In the genomic region with DNA sequence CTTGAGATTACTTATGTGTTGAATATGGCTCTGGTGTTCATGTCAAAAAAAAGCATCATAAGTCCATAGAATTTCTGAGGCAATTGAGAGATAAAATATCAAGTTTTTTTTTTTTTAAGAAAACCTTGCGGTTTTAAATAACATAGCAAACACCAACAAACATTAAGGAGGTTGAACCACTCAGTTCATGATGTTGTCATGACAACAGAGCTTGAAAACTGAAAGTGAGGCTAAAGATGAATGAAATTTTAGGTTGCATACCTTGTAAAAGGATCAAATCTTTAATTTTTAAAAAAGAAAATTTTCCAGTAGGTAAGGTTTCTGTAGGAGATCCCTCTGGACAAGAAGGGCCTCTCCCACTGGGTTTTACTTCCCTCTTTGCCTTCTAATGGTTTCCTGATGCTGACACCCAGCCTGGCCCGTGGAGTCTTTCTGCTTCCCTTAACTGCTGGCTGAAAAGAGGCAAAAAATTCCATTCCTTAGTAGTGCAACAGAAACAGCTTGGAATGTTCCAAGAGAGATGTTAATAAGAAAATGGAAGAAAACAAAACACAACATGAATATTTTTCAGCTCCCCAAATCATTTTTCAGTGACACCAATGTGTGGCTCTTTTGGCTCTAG, we compare ENCODE assay signal across 13 cellular contexts. TPM values are rescaled to one million over a fixed set of nuclear protein-coding genes. Genes with fewer than 3 reads are reported as not detected.
DNase-seq lines count a peak whose midpoint lies in the region; ATAC-seq and TF ChIP-seq lines count a peak whose summit lies in the region.
"Had no signal": no experiment of that assay in that cellular context is flagged by ENCODE, and none has a peak within 500 bp of the region (broad histone marks: within the 10 kb centered on the region; RNA-seq: fewer than 3 reads in every experiment).

No MANE protein-coding gene starts in this region.

- ATAC-seq in HG02938 (IDR thresholded peaks at IDR 0.05; ENCODE audit: unreplicated experiment), result peak; percentile 60
- ATAC-seq in activated CD8-positive, alpha-beta T cell treated with anti-CD3 and anti-CD28 coated beads, Interleukin-2, amount 10 ng/mL, durations not matched to agents 7 days and 5 days, result no peak
- no peak for ATAC-seq in HG03457 (IDR thresholded peaks at IDR 0.05; ENCODE audit: unreplicated experiment)

- H4K20me1 ChIP-seq in neural progenitor cell (ENCODE audit: low read depth), result no peaks in the 10 kb centered on the region

- H3K27ac ChIP-seq in neural progenitor cell, result no peak overlapping the region
- H3K27ac ChIP-seq: uterus had no signal

- no peak overlapping the region for H3K27ac Mint-ChIP-seq in neural progenitor cell
- H3K27ac Mint-ChIP-seq in activated CD8-positive, alpha-beta T cell treated with anti-CD3 and anti-CD28 coated beads, Interleukin-2, amount 10 ng/mL, durations not matched to agents 7 days and 5 days, result no peak overlapping the region

- no peak overlapping the region for H3K9ac ChIP-seq in neural progenitor cell

- H3K79me2 ChIP-seq in neural progenitor cell (ENCODE audit: low read depth), result no peaks in the 10 kb centered on the region

- no peaks in the 10 kb centered on the region for H3K27me3 ChIP-seq in neural progenitor cell
- H3K27me3 ChIP-seq: uterus had no signal

- POLR2A ChIA-PET in GM10248 (lab: Yijun Ruan, JAX), result no interaction called here
- POLR2A ChIA-PET in activated CD8-positive, alpha-beta T cell treated with anti-CD3 and anti-CD28 coated beads, Interleukin-2, amount 10 ng/mL, durations not matched to agents 7 days and 5 days (lab: Charles Lee), result no interaction called here

- H2AFZ ChIP-seq in neural progenitor cell (replicated peaks), result peak overlapping the region; percentile 69

- CTCF ChIA-PET in GM10248 (lab: Yijun Ruan, JAX), result interaction anchor here (1.2 to 3.0 kb wide), 5 partner anchors 8 to 45 kb away, joined by 3 to 14 read pairs (median 5); no protein-coding TSS in a partner anchor
- CTCF ChIA-PET in activated CD8-positive, alpha-beta T cell treated with anti-CD3 and anti-CD28 coated beads, Interleukin-2, amount 10 ng/mL, durations not matched to agents 7 days and 5 days (lab: Charles Lee), result no interaction called here

- DNase-seq in GM10248 (ENCODE audit: extremely low spot score) (peak; percentile 32), astrocyte of the spinal cord (ENCODE audit: low read depth, low spot score) (peak; percentile 5), neural progenitor cell (ENCODE audit: low spot score) (no peak)
- DNase-seq in activated CD8-positive, alpha-beta T cell treated with anti-CD3 and anti-CD28 coated beads, Interleukin-2, amount 10 ng/mL, durations not matched to agents 7 days and 5 days, result no peak
- DNase-seq in stimulated activated CD4-positive, alpha-beta T cell treated with anti-CD3 and anti-CD28 coated beads, Interleukin-2, amount 100 ng/mL, for 24 hours, result no peak
- no peak for DNase-seq in activated CD4-positive, alpha-beta T cell treated with anti-CD3 and anti-CD28 coated beads, Interleukin-2, amount 50 U/mL, for 48 hours
- DNase-seq: CD8-positive, alpha-beta memory T cell; immature natural killer cell; NCI-H2081; T-helper 2 cell; uterus had no signal

- peaks cover 11% of the 10 kb centered on the region for H3K4me1 ChIP-seq in neural progenitor cell
- H3K4me1 ChIP-seq: uterus had no signal

- H3K27me3 Mint-ChIP-seq in neural progenitor cell (ENCODE audit: insufficient read depth, low read depth), result no peaks in the 10 kb centered on the region
- no peaks in the 10 kb centered on the region for H3K27me3 Mint-ChIP-seq in activated CD8-positive, alpha-beta T cell treated with anti-CD3 and anti-CD28 coated beads, Interleukin-2, amount 10 ng/mL, durations not matched to agents 7 days and 5 days (ENCODE audit: low read depth)
- H3K27me3 Mint-ChIP-seq: CD8-positive, alpha-beta memory T cell had no signal

- H3K4me3 ChIP-seq in astrocyte of the spinal cord (ENCODE audit: low read depth, low read length) (no peak overlapping the region), neural progenitor cell (no peak overlapping the region)
- H3K4me3 ChIP-seq: uterus had no signal

- TF ChIP-seq CTCF in GM10248 (IDR thresholded peaks at IDR 0.05; ENCODE audit: control extremely low read depth, extremely low read depth, low read depth, missing control alignments), result no peak
- no peak for TF ChIP-seq CTCF in astrocyte of the spinal cord (IDR thresholded peaks at IDR 0.05; ENCODE audit: low read depth, low read length)
- TF ChIP-seq CTCF in neural progenitor cell (IDR thresholded peaks at IDR 0.05), result no peak

- H3K4me2 ChIP-seq in neural progenitor cell, result no peak overlapping the region

- no peaks in the 10 kb centered on the region for H3K9me3 ChIP-seq in neural progenitor cell (ENCODE audit: low read depth)
- H3K9me3 ChIP-seq: uterus had no signal

- no peak overlapping the region for H3K4me3 Mint-ChIP-seq in neural progenitor cell
- no peak overlapping the region for H3K4me3 Mint-ChIP-seq in activated CD8-positive, alpha-beta T cell treated with anti-CD3 and anti-CD28 coated beads, Interleukin-2, amount 10 ng/mL, durations not matched to agents 7 days and 5 days
- H3K4me3 Mint-ChIP-seq: immature natural killer cell had no signal

- no peaks in the 10 kb centered on the region for H3K36me3 Mint-ChIP-seq in neural progenitor cell
- no peaks in the 10 kb centered on the region for H3K36me3 Mint-ChIP-seq in activated CD8-positive, alpha-beta T cell treated with anti-CD3 and anti-CD28 coated beads, Interleukin-2, amount 10 ng/mL, durations not matched to agents 7 days and 5 days (ENCODE audit: low read depth)
- H3K36me3 Mint-ChIP-seq: CD8-positive, alpha-beta memory T cell; immature natural killer cell had no signal

- H3K36me3 ChIP-seq in neural progenitor cell, result no peaks in the 10 kb centered on the region
- H3K36me3 ChIP-seq: uterus had no signal

- H3K4me1 Mint-ChIP-seq in neural progenitor cell, result peaks cover 15% of the 10 kb centered on the region
- H3K4me1 Mint-ChIP-seq in activated CD8-positive, alpha-beta T cell treated with anti-CD3 and anti-CD28 coated beads, Interleukin-2, amount 10 ng/mL, durations not matched to agents 7 days and 5 days (ENCODE audit: low read depth), result no peaks in the 10 kb centered on the region

- H3K9me3 Mint-ChIP-seq in neural progenitor cell, result no peaks in the 10 kb centered on the region
- no peaks in the 10 kb centered on the region for H3K9me3 Mint-ChIP-seq in activated CD8-positive, alpha-beta T cell treated with anti-CD3 and anti-CD28 coated beads, Interleukin-2, amount 10 ng/mL, durations not matched to agents 7 days and 5 days (ENCODE audit: insufficient read depth)
- H3K9me3 Mint-ChIP-seq: CD8-positive, alpha-beta memory T cell; immature natural killer cell had no signal

- peaks cover 5% of the 10 kb centered on the region for H3F3A ChIP-seq in neural progenitor cell (ENCODE audit: low read depth)

- in situ Hi-C loops in astrocyte of the spinal cord (cut with HindIII; ENCODE audit: low sequenced_read_pairs), result no loop called here

RNA-seq across cellular contexts. Expression of a gene that starts 60.0 kb away (rescaled TPM):
- total RNA-seq in neural progenitor cell (ENCODE audit: low replicate concordance), result 10.6 and 25.0 TPM in 2 replicates
- 1 to 10 TPM; 5.9 to 8.0 TPM for total RNA-seq in activated CD8-positive, alpha-beta T cell treated with anti-CD3 and anti-CD28 coated beads, Interleukin-2, amount 10 ng/mL, durations not matched to agents 7 days and 5 days

Comparison
In these comparisons a context has a peak if more than half of its experiments do, and no peak if none do; other contexts are left out.
1. DNase-seq: peak in GM10248 (single experiment) and astrocyte of the spinal cord (single experiment); none in neural progenitor cell (single experiment), activated CD8-positive, alpha-beta T cell treated with anti-CD3 and anti-CD28 coated beads, Interleukin-2, amount 10 ng/mL, durations not matched to agents 7 days and 5 days (single experiment), stimulated activated CD4-positive, alpha-beta T cell treated with anti-CD3 and anti-CD28 coated beads, Interleukin-2, amount 100 ng/mL, for 24 hours (0 of 2) and activated CD4-positive, alpha-beta T cell treated with anti-CD3 and anti-CD28 coated beads, Interleukin-2, amount 50 U/mL, for 48 hours (0 of 2).